Comparison of ENCODE assay signal across 16 cellular contexts in the genomic region with DNA sequence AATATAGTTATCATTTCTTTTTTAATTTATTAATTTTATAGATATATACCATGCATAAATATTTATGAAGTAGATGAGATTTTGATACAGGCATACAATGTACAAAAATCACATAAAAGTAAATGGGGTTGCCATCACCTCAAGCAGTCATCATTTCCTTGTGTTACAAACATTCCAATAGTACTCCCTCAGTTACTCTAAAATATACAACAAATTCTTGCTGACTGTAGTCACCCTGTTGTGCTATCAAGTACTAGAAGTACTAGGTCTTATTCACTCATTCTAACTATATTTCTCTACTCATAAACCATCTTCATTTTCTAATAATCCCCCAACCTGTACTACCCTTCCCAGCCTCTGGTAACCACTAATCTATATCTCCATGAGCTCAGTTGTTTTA.
DNase-seq lines count a peak whose midpoint lies in the region; ATAC-seq and TF ChIP-seq lines count a peak whose summit lies in the region.
"Had no signal": no experiment of that assay in that cellular context is flagged by ENCODE, and none has a peak within 500 bp of the region (broad histone marks: within the 10 kb centered on the region; RNA-seq: fewer than 3 reads in every experiment).

No MANE protein-coding gene starts in this region.

- no peak overlapping the region for H3K4me3 ChIP-seq in choroid plexus epithelial cell (ENCODE audit: low read depth, low read length)
- no peak overlapping the region for H3K4me3 ChIP-seq in BE2C (ENCODE audit: low read depth, low read length)
- H3K4me3 ChIP-seq: K562 had no signal

- no peak for ATAC-seq in HG03045 (IDR thresholded peaks at IDR 0.05; ENCODE audit: unreplicated experiment)
- ATAC-seq: K562 had no signal

- no peak overlapping the region for H3K27ac ChIP-seq in substantia nigra (ENCODE audit: low read depth, low read length, poor library complexity, severe bottlenecking)
- H3K27ac ChIP-seq: C4-2B had no signal

- no peaks in the 10 kb centered on the region for H3K27me3 ChIP-seq in BE2C

- no peaks in the 10 kb centered on the region for H3K9me3 ChIP-seq in BE2C

- DNase-seq in EL (peak; percentile 39), NCI-H226 (peak; percentile 70), choroid plexus epithelial cell (ENCODE audit: low read depth) (peak; percentile 50), renal cortical epithelial cell (ENCODE audit: low read depth) (peak; percentile 22), BE2C (no peak), substantia nigra (lab: John Stamatoyannopoulos, UW) (no peak)
- DNase-seq: DMS79, NCI-H1105, NCI-H2081, NCI-H2171 treated with DMSO at 0.1 percent for 48 hours, NCI-H748 treated with DMSO at 0.1 percent for 48 hours, OCI-M1, Right ventricle myocardium superior had no signal

- H3K36me3 ChIP-seq in BE2C = no peaks in the 10 kb centered on the region

- TF ChIP-seq CTCF in choroid plexus epithelial cell (conservative IDR thresholded peaks at IDR 0.05; ENCODE audit: low read depth, low read length) (no peak), BE2C (IDR thresholded peaks at IDR 0.05; ENCODE audit: low read depth, low read length) (no peak)

- no peaks in the 10 kb centered on the region for H3K4me1 ChIP-seq in BE2C

Comparison
In these comparisons a context has a peak if more than half of its experiments do, and no peak if none do; other contexts are left out.
1. DNase-seq: peak in EL (single experiment), NCI-H226 (single experiment), choroid plexus epithelial cell (single experiment) and renal cortical epithelial cell (single experiment); none in BE2C (single experiment) and substantia nigra (0 of 49).